24 cellular contexts compared by ENCODE assay signal in the genomic region with DNA sequence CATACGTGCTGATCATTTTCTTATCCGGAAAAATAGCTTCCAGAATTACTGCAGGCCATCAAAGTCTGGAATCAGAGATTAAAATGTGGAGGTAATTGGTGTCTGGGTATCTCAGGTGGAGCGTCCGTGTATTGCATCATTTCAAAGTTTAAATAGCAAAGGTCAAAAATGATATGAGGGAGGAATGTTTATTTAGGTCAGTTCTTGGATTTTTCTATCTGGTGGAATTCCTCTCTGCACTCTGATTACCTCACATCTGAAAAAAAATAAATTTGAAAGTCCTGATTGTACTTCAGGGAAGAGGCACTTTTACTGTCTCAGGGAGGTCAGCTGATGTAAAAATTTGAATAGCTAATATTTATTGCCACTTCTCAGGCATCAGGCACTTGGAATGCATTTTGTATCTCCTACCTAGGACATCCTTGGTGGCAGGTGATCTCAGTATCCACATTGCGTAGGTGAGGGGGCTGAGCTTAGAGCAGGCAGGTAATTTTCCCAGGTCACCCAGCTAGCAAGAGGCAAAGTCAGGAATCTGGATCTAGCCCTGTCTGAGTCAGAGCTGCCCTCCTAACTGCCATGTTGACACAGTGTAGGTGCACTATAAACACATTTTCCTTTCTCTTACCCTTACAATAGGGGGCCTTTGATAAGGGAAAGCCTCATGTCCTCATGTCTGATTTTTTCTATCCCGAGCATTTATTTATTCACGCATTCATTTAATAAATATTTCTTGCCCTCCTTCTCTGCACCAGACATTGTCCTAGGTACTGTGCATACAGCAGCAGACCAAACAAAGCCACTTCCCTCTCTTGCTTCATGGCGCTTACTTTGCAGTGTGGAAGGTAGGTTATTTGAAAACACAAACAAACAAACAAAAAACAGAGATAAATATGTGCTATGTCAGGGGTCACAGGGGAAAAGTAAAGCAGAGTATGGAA.
"Had no signal": no experiment of that assay in that cellular context is flagged by ENCODE, and none has a peak within 500 bp of the region (broad histone marks: within the 10 kb centered on the region; RNA-seq: fewer than 3 reads in every experiment).

No MANE protein-coding gene starts in this region.

- DNase-seq: activated CD4-positive, alpha-beta T cell treated with anti-CD3 and anti-CD28 coated beads, Interleukin-2, amount 10 ng/mL, durations not matched to agents 24 days and 14 days; activated CD4-positive, alpha-beta T cell treated with anti-CD3 and anti-CD28 coated beads, Interleukin-2, amount 50 U/mL, for 48 hours; activated CD4-positive, CD25-positive, alpha-beta regulatory T cell treated with anti-CD3 and anti-CD28 coated beads, Interleukin-2, amount 50 U/mL, for 72 hours; activated CD8-positive, alpha-beta memory T cell treated with anti-CD3 and anti-CD28 coated beads, Interleukin-2, amount 10 ng/mL, durations not matched to agents 7 days and 5 days; activated effector memory CD4-positive, alpha-beta T cell treated with Interleukin-2 at 50 U/mL for 16 hours; activated naive CD4-positive, alpha-beta T cell; activated T-cell treated with anti-CD3 and anti-CD28 coated beads, Interleukin-2, amount 50 U/mL, for 24 hours; amygdala; MG63; MV-4-11; NCI-H1092 treated with DMSO at 0.1 percent for 48 hours; NCI-H1417 treated with DMSO at 0.1 percent for 48 hours; NCI-H1694 treated with DMSO at 0.1 percent for 48 hours; NCI-H2029 treated with DMSO at 0.1 percent for 48 hours; NCI-H345; NCI-H510A; NCI-H526 treated with DMSO at 0.1 percent for 48 hours; NCI-H82; RPMI8226; SJCRH30; SK-N-SH had no signal

- H3K36me3 ChIP-seq: MG63, SJCRH30 had no signal

- H3K27ac ChIP-seq: SJCRH30 had no signal

- H3K4me1 ChIP-seq: SJCRH30 had no signal

- H3K9me3 ChIP-seq: MG63, SJCRH30, SK-N-SH had no signal

- ATAC-seq: activated CD8-positive, alpha-beta memory T cell treated with anti-CD3 and anti-CD28 coated beads, Interleukin-2, amount 10 ng/mL, durations not matched to agents 7 days and 5 days; Panc1; Right ventricle myocardium inferior had no signal

- H3K4me3 ChIP-seq: MG63, SJCRH30 had no signal

- H3K27me3 ChIP-seq: SJCRH30 had no signal

- FAIRE-seq: astrocyte had no signal

- H3K4me2 ChIP-seq: SK-N-SH had no signal

- H3K9ac ChIP-seq: SK-N-SH had no signal
